In the genomic region with DNA sequence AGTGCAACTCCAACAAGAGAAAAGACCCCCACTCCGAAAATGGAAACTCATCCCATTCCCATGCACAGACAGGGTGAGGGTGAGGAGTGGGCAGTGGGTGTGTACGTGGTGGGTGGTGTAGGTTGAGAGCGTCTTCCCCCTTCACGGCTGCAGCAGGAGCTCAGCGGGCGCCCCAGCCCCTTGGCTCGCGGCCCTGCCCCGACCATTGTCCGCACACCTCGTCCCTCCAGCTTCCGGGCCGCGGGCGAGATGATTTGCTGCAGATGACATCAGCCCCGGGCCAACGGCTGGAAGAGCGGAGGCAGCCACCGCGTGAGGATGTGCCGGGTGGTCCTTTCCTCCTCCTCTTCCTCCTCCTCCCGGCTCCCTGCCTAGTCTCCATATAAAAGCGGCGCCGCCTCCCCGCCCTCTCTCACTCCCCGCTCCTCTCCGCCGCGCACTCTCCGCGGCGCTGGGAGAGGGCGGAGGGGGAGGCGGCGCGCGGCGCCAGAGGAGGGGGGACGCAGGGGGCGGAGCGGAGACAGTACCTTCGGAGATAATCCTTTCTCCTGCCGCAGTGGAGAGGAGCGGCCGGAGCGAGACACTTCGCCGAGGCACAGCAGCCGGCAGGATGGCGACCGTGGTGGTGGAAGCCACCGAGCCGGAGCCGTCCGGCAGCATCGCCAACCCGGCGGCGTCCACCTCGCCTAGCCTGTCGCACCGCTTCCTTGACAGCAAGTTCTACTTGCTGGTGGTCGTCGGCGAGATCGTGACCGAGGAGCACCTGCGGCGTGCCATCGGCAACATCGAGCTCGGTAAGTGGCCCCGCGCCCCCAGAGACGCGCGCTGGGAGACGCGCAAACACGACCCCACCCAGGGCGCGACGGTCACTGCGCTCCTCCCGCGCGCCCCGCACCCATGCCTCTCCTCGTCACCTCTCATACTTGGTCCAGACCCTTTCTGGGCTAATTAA, we compare ENCODE assay signal across 8 cellular contexts. TPM values are rescaled to one million over a fixed set of nuclear protein-coding genes. Genes with fewer than 3 reads are reported as not detected.
A peak's percentile ranks its signal among the peaks of the same experiment; 100 is the strongest.
DNase-seq lines count a peak whose midpoint lies in the region; ATAC-seq and TF ChIP-seq lines count a peak whose summit lies in the region.

A gene (plus strand): TSS at position 554 of the 952 bp plus-strand sequence. CDS start 57 bp downstream, at position 611.

- TF ChIP-seq CTCF in heart right ventricle (IDR thresholded peaks at IDR 0.05) (no peak), omental fat pad (IDR thresholded peaks at IDR 0.05) (no peak)

- no peaks in the 10 kb centered on the region; the same call in 1 of the 2 replicates for H3K36me3 ChIP-seq in ACC112 (ENCODE audit: insufficient read depth, low read length)
- H3K36me3 ChIP-seq in heart right ventricle: no peaks in the 10 kb centered on the region

- peaks cover 0 to 13% (median 0%) of the 10 kb centered on the region in 11 donors for H3K9me3 ChIP-seq in heart right ventricle

- H3K27ac ChIP-seq in ACC112 (ENCODE audit: low read depth, low read length) (peak within 1 kb of the TSS; percentile 53), heart right ventricle (peak within 1 kb of the TSS; percentile 81 to 94 (median 88))

- DNase-seq in NCI-H2196 (lab: John Stamatoyannopoulos, UW; ENCODE audit: unreplicated experiment): peak; percentile 50
- DNase-seq in amygdala (lab: John Stamatoyannopoulos, UW): peak in 51 of 56 donors; percentile 14 to 82 (median 62)
- peak; percentile 61 to 71 for DNase-seq in heart right ventricle
- DNase-seq in omental fat pad (ENCODE audit: low spot score): no peak
- DNase-seq in NOMO-1 treated with DMSO at 0.1 percent for 48 hours (lab: John Stamatoyannopoulos, UW; ENCODE audit: unreplicated experiment): no peak

- intact Hi-C loops in heart right ventricle (cut with DNase I): loop anchor here in 6 of 10 donors (5.0 to 10.0 kb wide), 2 partner anchors 322 to 325 kb away; no protein-coding TSS in a partner anchor

- H2AFZ ChIP-seq in ACC112 (ENCODE audit: low read length, unreplicated experiment): peak within 1 kb of the TSS; percentile 41

- ATAC-seq in GM19395 (IDR thresholded peaks at IDR 0.05; ENCODE audit: unreplicated experiment) (peak; percentile 24), heart right ventricle (peak; percentile 55 to 87 (median 80)), omental fat pad (ENCODE audit: low FRiP score) (peak; percentile 69), GM19455 (IDR thresholded peaks at IDR 0.05; ENCODE audit: unreplicated experiment) (no peak)

- no peaks in the 10 kb centered on the region for H3K27me3 ChIP-seq in ACC112 (ENCODE audit: insufficient read depth, low read length)
- peaks cover 0 to 54% (median 0%) of the 10 kb centered on the region in 7 donors for H3K27me3 ChIP-seq in heart right ventricle

- WGBS in heart right ventricle, 2 donors: 1% methylated on average over 75 to 90 of the region's 90 CpGs

- H3K4me3 ChIP-seq in ACC112 (ENCODE audit: low read depth, low read length) (peak within 1 kb of the TSS; percentile 97), heart right ventricle (peak within 1 kb of the TSS; percentile 74 to 96 (median 86))

- peaks cover 32% of the 10 kb centered on the region for H3K4me1 ChIP-seq in ACC112 (ENCODE audit: control insufficient read depth, insufficient read depth, low read length, unreplicated experiment)
- peaks cover 0 to 37% (median 18%) of the 10 kb centered on the region in 9 donors for H3K4me1 ChIP-seq in heart right ventricle

- peaks cover 48% of the 10 kb centered on the region for H3K79me2 ChIP-seq in ACC112 (ENCODE audit: control insufficient read depth, insufficient read depth, low read length, unreplicated experiment)

RNA-seq across cellular contexts. Expression of the gene that starts here (rescaled TPM):
- total RNA-seq in heart right ventricle (100 to 1,000 TPM in 5 of 10 donors, 10 to 100 TPM in 5; 61.2 to 154 (median 104) TPM), omental fat pad (100 to 1,000 TPM; 479 to 654 (median 593) TPM)
- 10 to 100 TPM; 13.1 to 36.9 TPM for polyA plus RNA-seq in heart right ventricle

Comparison
In these comparisons a context has a peak if more than half of its experiments do, and no peak if none do; other contexts are left out.
1. DNase-seq: peak in NCI-H2196 (single experiment), amygdala (51 of 56) and heart right ventricle (2 of 2); none in omental fat pad (single experiment) and NOMO-1 treated with DMSO at 0.1 percent for 48 hours (single experiment).